ENCODE assay signal across 26 cellular contexts in the genomic region with DNA sequence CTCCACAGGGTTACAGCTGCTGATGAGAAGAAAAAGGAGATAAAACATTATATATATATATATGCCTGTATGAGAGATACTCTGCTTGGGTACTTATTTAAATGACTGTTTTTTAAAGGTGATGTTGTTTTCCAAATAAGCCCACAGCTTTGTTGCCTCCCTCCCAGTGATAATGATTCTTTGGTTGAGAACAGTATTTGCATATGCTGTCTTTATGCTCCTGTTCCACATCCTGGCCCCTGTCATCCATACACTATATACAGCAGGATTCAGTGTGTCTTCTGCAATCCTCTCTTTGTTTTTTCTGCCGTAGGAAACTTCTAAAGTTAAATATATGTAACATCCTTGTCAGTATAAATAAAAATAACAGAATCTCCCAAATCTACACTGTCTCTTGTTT.
"Had no signal": no experiment of that assay in that cellular context is flagged by ENCODE, and none has a peak within 500 bp of the region (broad histone marks: within the 10 kb centered on the region; RNA-seq: fewer than 3 reads in every experiment).

No MANE protein-coding gene starts in this region.

- DNase-seq: activated CD4-positive, alpha-beta T cell treated with anti-CD3 and anti-CD28 coated beads for 48 hours; activated CD4-positive, alpha-beta T cell treated with anti-CD3 and anti-CD28 coated beads, Interleukin-2, amount 50 U/mL, for 1 hour; activated CD4-positive, alpha-beta T cell treated with anti-CD3 and anti-CD28 coated beads, Interleukin-2, amount 50 U/mL, for 48 hours; activated CD8-positive, alpha-beta memory T cell treated with anti-CD3 and anti-CD28 coated beads for 24 hours; activated CD8-positive, alpha-beta T cell treated with anti-CD3 and anti-CD28 coated beads for 36 hours; activated effector memory CD4-positive, alpha-beta T cell treated with anti-CD3 and anti-CD28 coated beads, Interleukin-2, amount 50 U/mL, for 16 hours; activated naive CD4-positive, alpha-beta T cell treated with anti-CD3 and anti-CD28 coated beads for 36 hours; activated naive CD8-positive, alpha-beta T cell treated with anti-CD3 and anti-CD28 coated beads for 36 hours; activated naive CD8-positive, alpha-beta T cell treated with anti-CD3 and anti-CD28 coated beads, Interleukin-2, amount 50 U/mL, for 24 hours; activated T-cell treated with anti-CD3 and anti-CD28 coated beads, Interleukin-2, amount 50 U/mL, for 4 hours; adrenal gland; amygdala; aorta; body of pancreas; caudate nucleus; cortex of kidney; dermis blood vessel endothelial cell; effector CD8-positive, alpha-beta T cell; foreskin keratinocyte; gastrocnemius medialis; glutamatergic neuron; heart left ventricle; T-helper 2 cell had no signal

- H3K27ac Mint-ChIP-seq: activated CD8-positive, alpha-beta T cell treated with anti-CD3 and anti-CD28 coated beads for 36 hours; activated naive CD4-positive, alpha-beta T cell treated with anti-CD3 and anti-CD28 coated beads for 36 hours; activated naive CD4-positive, alpha-beta T cell treated with anti-CD3 and anti-CD28 coated beads, Interleukin-2, amount 50 U/mL, for 24 hours; activated naive CD8-positive, alpha-beta T cell treated with anti-CD3 and anti-CD28 coated beads for 36 hours; activated naive CD8-positive, alpha-beta T cell treated with anti-CD3 and anti-CD28 coated beads, Interleukin-2, amount 50 U/mL, for 24 hours; activated T-helper 2 cell treated with anti-CD3 and anti-CD28 coated beads, Interferon-gamma antibody, Interleukin-2, Interleukin-4, amounts not matched to agents 10 μg/mL and 5 μg/mL and 100 μg/mL, durations not matched to agents 14 hours and 24 hours and 36 hours had no signal

- H3K4me3 Mint-ChIP-seq: activated CD8-positive, alpha-beta T cell treated with anti-CD3 and anti-CD28 coated beads for 36 hours; activated naive CD4-positive, alpha-beta T cell treated with anti-CD3 and anti-CD28 coated beads for 36 hours; activated naive CD4-positive, alpha-beta T cell treated with anti-CD3 and anti-CD28 coated beads, Interleukin-2, amount 50 U/mL, for 24 hours; activated naive CD8-positive, alpha-beta T cell treated with anti-CD3 and anti-CD28 coated beads for 36 hours; activated naive CD8-positive, alpha-beta T cell treated with anti-CD3 and anti-CD28 coated beads, Interleukin-2, amount 50 U/mL, for 24 hours; activated T-cell treated with anti-CD3 and anti-CD28 coated beads, Interleukin-2, amount 50 U/mL, for 4 hours had no signal

- ATAC-seq: activated CD8-positive, alpha-beta T cell treated with anti-CD3 and anti-CD28 coated beads for 36 hours; activated naive CD8-positive, alpha-beta T cell treated with anti-CD3 and anti-CD28 coated beads, Interleukin-2, amount 50 U/mL, for 24 hours; activated T-cell treated with anti-CD3 and anti-CD28 coated beads, Interleukin-2, amount 50 U/mL, for 4 hours; body of pancreas; esophagus mucosa; foreskin keratinocyte; gastrocnemius medialis; heart left ventricle had no signal

- H3K4me1 Mint-ChIP-seq: activated naive CD4-positive, alpha-beta T cell treated with anti-CD3 and anti-CD28 coated beads, Interleukin-2, amount 50 U/mL, for 24 hours; activated naive CD8-positive, alpha-beta T cell treated with anti-CD3 and anti-CD28 coated beads for 36 hours; activated naive CD8-positive, alpha-beta T cell treated with anti-CD3 and anti-CD28 coated beads, Interleukin-2, amount 50 U/mL, for 24 hours had no signal

- H3K9me3 Mint-ChIP-seq: activated CD8-positive, alpha-beta T cell treated with anti-CD3 and anti-CD28 coated beads for 36 hours; activated naive CD4-positive, alpha-beta T cell treated with anti-CD3 and anti-CD28 coated beads for 36 hours; activated naive CD4-positive, alpha-beta T cell treated with anti-CD3 and anti-CD28 coated beads, Interleukin-2, amount 50 U/mL, for 24 hours; activated naive CD8-positive, alpha-beta T cell treated with anti-CD3 and anti-CD28 coated beads for 36 hours; activated naive CD8-positive, alpha-beta T cell treated with anti-CD3 and anti-CD28 coated beads, Interleukin-2, amount 50 U/mL, for 24 hours; activated T-cell treated with anti-CD3 and anti-CD28 coated beads, Interleukin-2, amount 50 U/mL, for 4 hours; activated T-helper 2 cell treated with anti-CD3 and anti-CD28 coated beads, Interferon-gamma antibody, Interleukin-2, Interleukin-4, amounts not matched to agents 10 μg/mL and 5 μg/mL and 100 μg/mL, durations not matched to agents 14 hours and 24 hours and 36 hours had no signal

- H3K27me3 Mint-ChIP-seq: activated CD8-positive, alpha-beta T cell treated with anti-CD3 and anti-CD28 coated beads for 36 hours; activated naive CD4-positive, alpha-beta T cell treated with anti-CD3 and anti-CD28 coated beads, Interleukin-2, amount 50 U/mL, for 24 hours; activated naive CD8-positive, alpha-beta T cell treated with anti-CD3 and anti-CD28 coated beads for 36 hours; activated naive CD8-positive, alpha-beta T cell treated with anti-CD3 and anti-CD28 coated beads, Interleukin-2, amount 50 U/mL, for 24 hours had no signal
